Comparison of ENCODE assay signal across 1 cellular context in genomic region chr18:11980555-11981382, GRCh38.
TF ChIP-seq lines count a peak whose summit lies in the region.

No MANE protein-coding gene starts in this region.

TF ChIP-seq in HepG2, 621 proteins besides CTCF, POLR2A, EP300 and RAD21 (continued from another document and continues in another):
- peak; percentile 72; the same call in 1 of the 2 replicates for TF ChIP-seq SRY (CRISPR knock-in tag; IDR thresholded peaks at IDR 0.05)
- peak; percentile 66; the same call in 1 of the 2 replicates for TF ChIP-seq ZNF619 (CRISPR knock-in tag; IDR thresholded peaks at IDR 0.05)
- TF ChIP-seq HMGA1 (CRISPR knock-in tag; conservative IDR thresholded peaks at IDR 0.05) = no peak
- no peak for TF ChIP-seq NAIF1 (CRISPR knock-in tag; IDR thresholded peaks at IDR 0.05; ENCODE audit: borderline replicate concordance)
- peak; percentile 51; the same call in 1 of the 2 replicates for TF ChIP-seq PPARG (CRISPR knock-in tag; conservative IDR thresholded peaks at IDR 0.05)
- TF ChIP-seq GPBP1L1 (CRISPR knock-in tag; IDR thresholded peaks at IDR 0.05) = no peak
- TF ChIP-seq LBX2 (CRISPR knock-in tag; IDR thresholded peaks at IDR 0.05; ENCODE audit: borderline replicate concordance) = peak; percentile 86; the same call in 1 of the 2 replicates
- peak; percentile 82 for TF ChIP-seq HES4 (CRISPR knock-in tag; IDR thresholded peaks at IDR 0.05; ENCODE audit: borderline replicate concordance)
- TF ChIP-seq MYC (CRISPR knock-in tag; IDR thresholded peaks at IDR 0.05; ENCODE audit: borderline replicate concordance) = peak; percentile 94
- TF ChIP-seq POLR2G (IDR thresholded peaks at IDR 0.05; ENCODE audit: low read depth, low read length) = peak; percentile 89
- no peak for TF ChIP-seq NCOR1 (IDR thresholded peaks at IDR 0.05; ENCODE audit: borderline replicate concordance, low read length)
- TF ChIP-seq KMT2B (CRISPR knock-in tag; IDR thresholded peaks at IDR 0.05) = no peak; the same call in 1 of the 2 replicates
- no peak for TF ChIP-seq FIP1L1 (IDR thresholded peaks at IDR 0.05; ENCODE audit: borderline replicate concordance, insufficient read depth, low read depth, low read length)
- no peak for TF ChIP-seq NFIB (CRISPR knock-in tag; IDR thresholded peaks at IDR 0.05; ENCODE audit: borderline replicate concordance)
- peak; percentile 14 for TF ChIP-seq YY1 (IDR thresholded peaks at IDR 0.05; ENCODE audit: insufficient read depth, insufficient replicate concordance, low read depth, low read length)
- TF ChIP-seq BRD4 (CRISPR knock-in tag; IDR thresholded peaks at IDR 0.05) = peak; percentile 76; the same call in 1 of the 2 replicates
- 0 out of 2 replicates have a peak, but pooled peaks have one; percentile 12 for TF ChIP-seq LRRFIP1 (CRISPR knock-in tag; conservative IDR thresholded peaks at IDR 0.05)
- TF ChIP-seq TSC22D2 (CRISPR knock-in tag; IDR thresholded peaks at IDR 0.05; ENCODE audit: borderline replicate concordance) = 0 out of 2 replicates have a peak, but pooled peaks have one; percentile 19
- TF ChIP-seq ZNF816 (CRISPR knock-in tag; IDR thresholded peaks at IDR 0.05; ENCODE audit: borderline replicate concordance) = peak; percentile 92
- TF ChIP-seq RFX5 (IDR thresholded peaks at IDR 0.05; ENCODE audit: low read depth, low read length) = no peak
- peak; percentile 54; the same call in 1 of the 2 replicates for TF ChIP-seq ZSCAN22 (CRISPR knock-in tag; IDR thresholded peaks at IDR 0.05)
- 0 out of 2 replicates have a peak, but pooled peaks have one; percentile 55 for TF ChIP-seq ZNF234 (CRISPR knock-in tag; conservative IDR thresholded peaks at IDR 0.05)
- no peak for TF ChIP-seq ZNF720 (CRISPR knock-in tag; IDR thresholded peaks at IDR 0.05)
- no peak; the same call in 1 of the 2 replicates for TF ChIP-seq NR2F2 (IDR thresholded peaks at IDR 0.05; ENCODE audit: borderline replicate concordance, low read depth)
- no peak for TF ChIP-seq ZNF432 (CRISPR knock-in tag; IDR thresholded peaks at IDR 0.05; ENCODE audit: borderline replicate concordance)
- TF ChIP-seq ZBTB46 (CRISPR knock-in tag; IDR thresholded peaks at IDR 0.05; ENCODE audit: borderline replicate concordance) = no peak; the same call in 1 of the 2 replicates
- no peak; the same call in 1 of the 2 replicates for TF ChIP-seq TGIF2 (CRISPR knock-in tag; IDR thresholded peaks at IDR 0.05)
- TF ChIP-seq THAP9 (CRISPR knock-in tag; IDR thresholded peaks at IDR 0.05; ENCODE audit: borderline replicate concordance) = peak; percentile 53; the same call in 1 of the 2 replicates
- no peak for TF ChIP-seq ZNF704 (CRISPR knock-in tag; IDR thresholded peaks at IDR 0.05; ENCODE audit: borderline replicate concordance)
- TF ChIP-seq REPIN1 (CRISPR knock-in tag; IDR thresholded peaks at IDR 0.05; ENCODE audit: borderline replicate concordance, low read depth) = peak; percentile 68
- TF ChIP-seq ZNF136 (CRISPR knock-in tag; IDR thresholded peaks at IDR 0.05; ENCODE audit: low read depth) = no peak
- TF ChIP-seq SALL1 (CRISPR knock-in tag; IDR thresholded peaks at IDR 0.05) = peak; percentile 82; the same call in 1 of the 2 replicates
- peak; percentile 55; the same call in 1 of the 2 replicates for TF ChIP-seq ZNF33B (CRISPR knock-in tag; IDR thresholded peaks at IDR 0.05)
- TF ChIP-seq SRSF1 (optimal IDR thresholded peaks at IDR 0.05; ENCODE audit: low read depth, low read length) = peak; percentile 84
- TF ChIP-seq ZNF446 (CRISPR knock-in tag; IDR thresholded peaks at IDR 0.05) = peak; percentile 94
- peak; percentile 79; the same call in 1 of the 2 replicates for TF ChIP-seq RNF2 (conservative IDR thresholded peaks at IDR 0.05; ENCODE audit: low read depth)
- 0 out of 2 replicates have a peak, but pooled peaks have one; percentile 31 for TF ChIP-seq CC2D1A (CRISPR knock-in tag; IDR thresholded peaks at IDR 0.05)
- no peak; the same call in none of the 2 replicates for TF ChIP-seq SMAD3 (CRISPR knock-in tag; IDR thresholded peaks at IDR 0.05)
- peak; percentile 87; the same call in 1 of the 2 replicates for TF ChIP-seq ZNF547 (CRISPR knock-in tag; IDR thresholded peaks at IDR 0.05)
- TF ChIP-seq NFE2L1 (CRISPR knock-in tag; IDR thresholded peaks at IDR 0.05; ENCODE audit: borderline replicate concordance) = peak; percentile 51; the same call in 1 of the 2 replicates
- TF ChIP-seq ZNF883 (CRISPR knock-in tag; IDR thresholded peaks at IDR 0.05; ENCODE audit: not compliant biosample characterization) = peak; percentile 96
- TF ChIP-seq ZNF670 (CRISPR knock-in tag; IDR thresholded peaks at IDR 0.05; ENCODE audit: borderline replicate concordance) = peak; percentile 94
- TF ChIP-seq ZBTB38 (CRISPR knock-in tag; IDR thresholded peaks at IDR 0.05) = peak; percentile 85
- TF ChIP-seq ZNF567 (CRISPR knock-in tag; IDR thresholded peaks at IDR 0.05; ENCODE audit: borderline replicate concordance) = no peak
- TF ChIP-seq ZNF142 (CRISPR knock-in tag; IDR thresholded peaks at IDR 0.05) = peak; percentile 85
- no peak; the same call in 1 of the 2 replicates for TF ChIP-seq ZNF354B (CRISPR knock-in tag; IDR thresholded peaks at IDR 0.05)
- peak; percentile 76; the same call in 1 of the 2 replicates for TF ChIP-seq IRX3 (CRISPR knock-in tag; IDR thresholded peaks at IDR 0.05; ENCODE audit: borderline replicate concordance, low read depth)
- peak; percentile 89; the same call in 1 of the 2 replicates for TF ChIP-seq IRF9 (CRISPR knock-in tag; IDR thresholded peaks at IDR 0.05; ENCODE audit: borderline replicate concordance)
- no peak for TF ChIP-seq SRSF4 (IDR thresholded peaks at IDR 0.05; ENCODE audit: low read depth, low read length, poor library complexity, severe bottlenecking)
- TF ChIP-seq NFKB2 (CRISPR knock-in tag; IDR thresholded peaks at IDR 0.05; ENCODE audit: borderline replicate concordance) = peak; percentile 62; the same call in 1 of the 2 replicates
